Comparison of ENCODE assay signal across 16 cellular contexts in the genomic region with DNA sequence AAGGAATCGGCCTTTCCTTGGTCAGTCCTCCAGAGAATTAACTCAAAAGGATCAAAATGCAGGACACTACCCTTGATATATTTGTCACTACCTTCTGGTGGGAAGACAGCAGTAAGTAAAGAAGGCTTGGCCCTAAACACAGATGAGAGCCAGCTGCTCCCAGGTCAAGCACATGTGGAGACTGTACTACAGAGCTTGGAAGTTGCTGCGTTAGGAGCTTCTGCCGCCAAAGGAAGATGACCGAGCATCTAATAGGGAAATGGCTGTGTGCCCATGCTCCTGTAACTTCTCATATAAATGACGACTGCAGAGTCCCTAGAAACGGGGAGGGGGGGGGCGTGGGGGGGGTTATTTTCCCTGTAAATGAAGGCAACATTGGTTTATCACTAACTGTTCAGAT.
"Had no signal": no experiment of that assay in that cellular context is flagged by ENCODE, and none has a peak within 500 bp of the region (broad histone marks: within the 10 kb centered on the region; RNA-seq: fewer than 3 reads in every experiment).

No MANE protein-coding gene starts in this region.

- DNase-seq: activated CD4-positive, alpha-beta memory T cell treated with anti-CD3 and anti-CD28 coated beads for 36 hours; activated gamma-delta T cell; activated naive CD8-positive, alpha-beta T cell treated with anti-CD3 and anti-CD28 coated beads, Interleukin-2, amount 10 ng/mL, durations not matched to agents 7 days and 5 days; activated T-cell treated with anti-CD3 and anti-CD28 coated beads, Interleukin-2, amount 50 U/mL, for 48 hours; anterior cingulate cortex; esophagus squamous epithelium; hypothalamus; kidney glomerular epithelial cell; natural killer cell; occipital lobe; stimulated activated CD4-positive, alpha-beta T cell treated with anti-CD3 and anti-CD28 coated beads, Interleukin-2, amount 100 ng/mL, for 48 hours; stimulated activated naive CD8-positive, alpha-beta T cell treated with anti-CD3 and anti-CD28 coated beads, Interleukin-15, Interleukin-2, amounts not matched to agents 100 U/mL and 50 U/mL, for 24 hours; T-helper 9 cell had no signal

- H3K4me3 ChIP-seq: esophagus squamous epithelium, thoracic aorta had no signal

- ATAC-seq: natural killer cell; stimulated activated naive CD8-positive, alpha-beta T cell treated with anti-CD3 and anti-CD28 coated beads, Interleukin-15, Interleukin-2, amounts not matched to agents 100 U/mL and 50 U/mL, for 24 hours had no signal

- H3K27me3 Mint-ChIP-seq: activated CD4-positive, alpha-beta memory T cell treated with anti-CD3 and anti-CD28 coated beads for 36 hours; activated naive CD8-positive, alpha-beta T cell treated with anti-CD3 and anti-CD28 coated beads, Interleukin-2, amount 10 ng/mL, durations not matched to agents 7 days and 5 days; progenitor cell of endocrine pancreas had no signal

- H3K36me3 Mint-ChIP-seq: activated CD4-positive, alpha-beta memory T cell treated with anti-CD3 and anti-CD28 coated beads for 36 hours; natural killer cell had no signal

- H3K4me3 Mint-ChIP-seq: activated CD4-positive, alpha-beta memory T cell treated with anti-CD3 and anti-CD28 coated beads for 36 hours; activated naive CD8-positive, alpha-beta T cell treated with anti-CD3 and anti-CD28 coated beads, Interleukin-2, amount 10 ng/mL, durations not matched to agents 7 days and 5 days; natural killer cell had no signal

- H3K9me3 ChIP-seq: esophagus squamous epithelium, thoracic aorta had no signal

- H3K36me3 ChIP-seq: thoracic aorta had no signal

- H3K27ac ChIP-seq: thoracic aorta had no signal

- FAIRE-seq: bronchial epithelial cell had no signal

- H3K27ac Mint-ChIP-seq: activated CD4-positive, alpha-beta memory T cell treated with anti-CD3 and anti-CD28 coated beads for 36 hours; activated naive CD8-positive, alpha-beta T cell treated with anti-CD3 and anti-CD28 coated beads, Interleukin-2, amount 10 ng/mL, durations not matched to agents 7 days and 5 days; natural killer cell; progenitor cell of endocrine pancreas had no signal

- H3K27me3 ChIP-seq: esophagus squamous epithelium had no signal

- H3K9me3 Mint-ChIP-seq: activated CD4-positive, alpha-beta memory T cell treated with anti-CD3 and anti-CD28 coated beads for 36 hours; activated naive CD8-positive, alpha-beta T cell treated with anti-CD3 and anti-CD28 coated beads, Interleukin-2, amount 10 ng/mL, durations not matched to agents 7 days and 5 days; natural killer cell had no signal
